Comparison of ENCODE assay signal across 9 cellular contexts in the genomic region with DNA sequence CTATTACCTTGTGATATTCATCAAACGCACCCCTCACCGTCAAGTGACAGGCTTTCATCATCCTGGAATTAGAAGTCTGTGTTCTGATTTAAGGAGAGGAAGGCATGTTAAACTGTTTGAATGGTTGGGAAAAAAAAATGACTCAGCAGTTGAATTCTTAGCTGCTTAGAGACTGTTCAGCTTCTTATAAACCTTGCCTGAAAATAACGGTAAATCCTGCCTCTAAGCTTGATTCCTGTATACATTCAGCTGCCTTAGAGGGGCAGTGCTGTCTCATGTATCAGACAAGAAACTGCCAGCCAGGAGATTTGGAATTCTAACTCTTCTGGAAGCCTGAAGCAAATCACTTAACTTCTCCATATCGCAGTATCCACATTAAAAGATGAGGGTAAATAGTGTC.
DNase-seq lines count a peak whose midpoint lies in the region; ATAC-seq and TF ChIP-seq lines count a peak whose summit lies in the region.
"Had no signal": no experiment of that assay in that cellular context is flagged by ENCODE, and none has a peak within 500 bp of the region (broad histone marks: within the 10 kb centered on the region; RNA-seq: fewer than 3 reads in every experiment).

No MANE protein-coding gene starts in this region.

- no peaks in the 10 kb centered on the region for H3K4me1 ChIP-seq in lower lobe of right lung
- no peaks in the 10 kb centered on the region for H3K4me1 ChIP-seq in aorta (ENCODE audit: control insufficient read depth in 1 of 2, insufficient read depth in 2 of 2, low read length in 2 of 2)

- H3K36me3 ChIP-seq in lower lobe of right lung (no peaks in the 10 kb centered on the region), aorta (ENCODE audit: control insufficient read depth in 1 of 2, insufficient read depth in 2 of 2, low read length in 1 of 2) (no peaks in the 10 kb centered on the region)

- H3K27ac ChIP-seq in lower lobe of right lung, result no peak overlapping the region
- H3K27ac ChIP-seq in aorta (ENCODE audit: low read depth in 1 of 2, low read length in 2 of 2), result no peak overlapping the region

- H3K4me3 ChIP-seq in choroid plexus epithelial cell (ENCODE audit: low read depth, low read length) (no peak overlapping the region), lower lobe of right lung (no peak overlapping the region), aorta (ENCODE audit: low read length in 2 of 2) (no peak overlapping the region)

- DNase-seq in COR-L47 (lab: John Stamatoyannopoulos, UW) (peak; percentile 2), NCI-H2171 (lab: John Stamatoyannopoulos, UW) (peak; percentile 14), choroid plexus epithelial cell (ENCODE audit: low read depth) (peak; percentile 11), lower lobe of right lung (no peak), NCI-H2107 (lab: John Stamatoyannopoulos, UW) (no peak), RKO (ENCODE audit: low spot score) (no peak), aorta (no peak)
- DNase-seq: activated CD4-positive, CD25-positive, alpha-beta regulatory T cell had no signal

- intact Hi-C loops in lower lobe of right lung (cut with DNase I), result no loop called here
- intact Hi-C loops in aorta (cut with DNase I), result no loop called here

- H3K27me3 ChIP-seq in lower lobe of right lung (ENCODE audit: low read depth) (no peaks in the 10 kb centered on the region), aorta (ENCODE audit: control insufficient read depth in 1 of 2, insufficient read depth in 2 of 2, low read length in 1 of 2) (no peaks in the 10 kb centered on the region)

- H3K9me3 ChIP-seq in lower lobe of right lung (no peaks in the 10 kb centered on the region), aorta (ENCODE audit: control insufficient read depth, low read length) (no peaks in the 10 kb centered on the region)

- WGBS in aorta, 2 donors, result 40 to 46% methylated on average over 4 of the region's 4 CpGs

- ATAC-seq in lower lobe of right lung (no peak), GM21360 (IDR thresholded peaks at IDR 0.05; ENCODE audit: unreplicated experiment) (no peak), aorta (ENCODE audit: low FRiP score) (no peak)

- TF ChIP-seq CTCF in choroid plexus epithelial cell (conservative IDR thresholded peaks at IDR 0.05; ENCODE audit: low read depth, low read length) (no peak), lower lobe of right lung (IDR thresholded peaks at IDR 0.05) (peak; percentile 20)

Comparison
In these comparisons a context has a peak if more than half of its experiments do, and no peak if none do; other contexts are left out.
1. DNase-seq: peak in COR-L47 (single experiment), NCI-H2171 (single experiment) and choroid plexus epithelial cell (single experiment); none in lower lobe of right lung (single experiment), NCI-H2107 (single experiment), RKO (single experiment) and aorta (0 of 2).